In the genomic region with DNA sequence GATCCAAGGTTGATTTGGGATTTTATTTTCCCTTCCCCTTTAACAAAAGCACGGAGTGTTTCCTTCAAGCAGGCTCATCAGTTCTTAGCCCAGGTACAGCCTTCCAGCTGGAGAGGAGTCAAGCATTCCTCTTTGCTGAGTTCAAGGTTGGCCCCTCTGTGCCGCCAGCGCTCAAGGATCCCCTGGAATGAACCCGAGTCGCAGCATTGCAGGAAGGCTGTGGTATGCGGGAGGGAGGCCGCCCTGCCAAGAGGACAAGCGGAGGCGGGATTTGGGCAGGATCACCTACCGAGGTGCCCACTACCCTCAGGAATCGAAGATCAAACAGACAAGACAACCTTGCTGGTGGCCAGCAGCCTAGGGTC, we compare ENCODE assay signal across 13 cellular contexts. TPM values are rescaled to one million over a fixed set of nuclear protein-coding genes. Genes with fewer than 3 reads are reported as not detected.
DNase-seq lines count a peak whose midpoint lies in the region; ATAC-seq and TF ChIP-seq lines count a peak whose summit lies in the region.
"Had no signal": no experiment of that assay in that cellular context is flagged by ENCODE, and none has a peak within 500 bp of the region (broad histone marks: within the 10 kb centered on the region; RNA-seq: fewer than 3 reads in every experiment).

No MANE protein-coding gene starts in this region.

- H3K36me3 ChIP-seq in esophagus squamous epithelium (no peaks in the 10 kb centered on the region), muscle layer of colon (ENCODE audit: insufficient read depth, low read length) (no peaks in the 10 kb centered on the region), upper lobe of left lung (no peaks in the 10 kb centered on the region)

- DNase-seq in NCI-H226 (peak; percentile 77), esophagus squamous epithelium (lab: John Stamatoyannopoulos, UW) (no peak), upper lobe of left lung (peak in 1 of 2 donors; percentile 82), activated T-cell treated with anti-CD3 and anti-CD28 coated beads for 4 hours (no peak)
- DNase-seq: activated CD4-positive, CD25-positive, alpha-beta regulatory T cell treated with anti-CD3 and anti-CD28 coated beads, Interleukin-2, amount 50 U/mL, for 72 hours; activated naive CD4-positive, alpha-beta T cell treated with anti-CD3 and anti-CD28 coated beads, Interleukin-2, amount 50 U/mL, for 16 hours; DMS79 treated with DMSO at 0.1 percent for 48 hours; NCI-H187; stimulated activated CD4-positive, alpha-beta T cell treated with anti-CD3 and anti-CD28 coated beads, Interleukin-2, amount 100 ng/mL, for 24 hours had no signal

- TF ChIP-seq CTCF in esophagus squamous epithelium (IDR thresholded peaks at IDR 0.05) (no peak), upper lobe of left lung (IDR thresholded peaks at IDR 0.05) (no peak)

- no peak overlapping the region for H3K4me3 ChIP-seq in esophagus squamous epithelium
- peak overlapping the region; percentile 11 to 15 for H3K4me3 ChIP-seq in muscle layer of colon (ENCODE audit: low read depth in 1 of 2, low read length in 2 of 2)
- no peak overlapping the region for H3K4me3 ChIP-seq in upper lobe of left lung

- ATAC-seq in upper lobe of left lung (ENCODE audit: low FRiP score in 2 of 2) (peak; percentile 79 to 81), GM18907 (IDR thresholded peaks at IDR 0.05; ENCODE audit: unreplicated experiment) (no peak), GM18909 (IDR thresholded peaks at IDR 0.05; ENCODE audit: poor library complexity, unreplicated experiment) (no peak), HG03139 (IDR thresholded peaks at IDR 0.05; ENCODE audit: unreplicated experiment) (no peak)

- TF ChIP-seq EP300 in upper lobe of left lung (IDR thresholded peaks at IDR 0.05), result no peak

- no peak overlapping the region for H3K9ac ChIP-seq in muscle layer of colon (ENCODE audit: low read length)

- H3K27me3 ChIP-seq in esophagus squamous epithelium (peaks cover 0 to 21% (median 0%) of the 10 kb centered on the region in 4 donors), muscle layer of colon (ENCODE audit: control insufficient read depth in 1 of 2, insufficient read depth in 2 of 2, low read length in 2 of 2) (no peaks in the 10 kb centered on the region), upper lobe of left lung (no peaks in the 10 kb centered on the region)

- H3K4me1 ChIP-seq in esophagus squamous epithelium (peaks cover 21 to 60% (median 35%) of the 10 kb centered on the region in 3 donors), muscle layer of colon (ENCODE audit: insufficient read depth, low read length) (peaks cover 31% of the 10 kb centered on the region), upper lobe of left lung (peaks cover 21 to 38% (median 33%) of the 10 kb centered on the region in 4 donors)

- 0 to 40% methylated on average over 1 of the region's 11 CpGs for WGBS in esophagus squamous epithelium, 2 donors
- 48 to 74% methylated on average over 8 to 11 of the region's 11 CpGs for WGBS in upper lobe of left lung, 2 donors

- H3K9me3 ChIP-seq in esophagus squamous epithelium (no peaks in the 10 kb centered on the region), muscle layer of colon (ENCODE audit: low read length) (no peaks in the 10 kb centered on the region), upper lobe of left lung (no peaks in the 10 kb centered on the region)

- peak overlapping the region; percentile 69 to 84 (median 79) for H3K27ac ChIP-seq in esophagus squamous epithelium
- H3K27ac ChIP-seq in muscle layer of colon (ENCODE audit: low read depth, low read length), result peak overlapping the region; percentile 81
- H3K27ac ChIP-seq in upper lobe of left lung, result peak overlapping the region; percentile 53 to 79 (median 67)

- intact Hi-C loops in esophagus squamous epithelium (cut with DNase I), result no loop called here

- TF ChIP-seq POLR2A in esophagus squamous epithelium (IDR thresholded peaks at IDR 0.05) (no peak), upper lobe of left lung (IDR thresholded peaks at IDR 0.05) (no peak)

RNA-seq across cellular contexts. Expression of gene NCOR2, which starts 53.9 kb away (rescaled TPM):
- 10 to 100 TPM; 17.7 to 84.1 (median 45.6) TPM for total RNA-seq in esophagus squamous epithelium
- 100 to 1,000 TPM; 188 to 603 (median 373) TPM for total RNA-seq in upper lobe of left lung

Comparison
In these comparisons a context has a peak if more than half of its experiments do, and no peak if none do; other contexts are left out.
1. H3K4me3 ChIP-seq: peak in muscle layer of colon (2 of 2); none in esophagus squamous epithelium (0 of 4) and upper lobe of left lung (0 of 4).
2. ATAC-seq: peak in upper lobe of left lung (2 of 2); none in GM18907 (single experiment), GM18909 (single experiment) and HG03139 (single experiment).
3. Peak in every context shown above with its lines, with median percentiles within 50 percentile points of each other: H3K27ac ChIP-seq.